8 cellular contexts compared by ENCODE assay signal in the genomic region with DNA sequence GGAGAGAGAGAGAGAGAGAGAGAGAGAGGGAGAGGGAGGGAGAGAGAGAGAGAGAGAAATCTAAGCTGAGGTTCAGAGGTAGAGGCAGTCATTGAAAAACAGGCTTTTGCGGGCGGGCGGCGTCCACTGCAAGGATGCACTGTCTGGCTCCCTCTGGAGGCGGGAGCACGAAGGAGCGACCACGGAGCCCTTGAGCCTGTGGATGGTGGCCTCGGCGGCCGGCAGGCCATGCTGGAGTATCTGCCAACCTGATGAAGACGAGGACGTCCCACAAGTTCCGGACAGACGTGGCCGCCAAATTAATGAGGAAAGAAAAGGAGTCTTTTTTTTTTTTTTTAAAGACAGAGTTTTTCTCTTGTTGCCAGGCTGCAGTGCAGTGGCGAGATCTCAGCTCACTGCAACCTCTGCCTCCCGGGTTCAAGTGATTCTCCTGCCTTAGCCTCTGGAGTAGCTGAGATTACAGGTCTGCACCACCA. TPM values are rescaled to one million over a fixed set of nuclear protein-coding genes. Genes with fewer than 3 reads are reported as not detected.
DNase-seq lines count a peak whose midpoint lies in the region; ATAC-seq lines count a peak whose summit lies in the region.

No MANE protein-coding gene starts in this region.

- peaks cover 3% of the 10 kb centered on the region for H3K9me3 Mint-ChIP-seq in activated CD8-positive, alpha-beta T cell treated with anti-CD3 and anti-CD28 coated beads, Interleukin-2, amount 10 ng/mL, durations not matched to agents 7 days and 5 days (ENCODE audit: insufficient read depth)
- no peaks in the 10 kb centered on the region for H3K9me3 Mint-ChIP-seq in memory B cell

- peak; percentile 6 for DNase-seq in NK-92 treated with Interleukin-12 subunit alpha and Interleukin-12 subunit beta, amount 100 ng/mL, for 24 hours (lab: John Stamatoyannopoulos, UW)
- DNase-seq in NK-92 (lab: John Stamatoyannopoulos, UW; ENCODE audit: unreplicated experiment) (no peak), NCI-H82 treated with DMSO at 0.1 percent for 48 hours (lab: John Stamatoyannopoulos, UW; ENCODE audit: unreplicated experiment) (peak; percentile 42), memory B cell (ENCODE audit: low spot score in 2 of 2) (peak; percentile 49 to 56)
- DNase-seq in activated CD8-positive, alpha-beta T cell treated with anti-CD3 and anti-CD28 coated beads, Interleukin-2, amount 10 ng/mL, durations not matched to agents 7 days and 5 days, result peak; percentile 87
- peak; percentile 57 for DNase-seq in effector CD4-positive, alpha-beta T cell
- DNase-seq in stimulated activated CD8-positive, alpha-beta memory T cell treated with anti-CD3 and anti-CD28 coated beads, Interleukin-12 subunit alpha, Interleukin-12 subunit beta, amount 100 ng/mL, for 24 hours (ENCODE audit: extremely low read depth), result peak; percentile 23

- POLR2A ChIA-PET in activated CD8-positive, alpha-beta T cell treated with anti-CD3 and anti-CD28 coated beads, Interleukin-2, amount 10 ng/mL, durations not matched to agents 7 days and 5 days (lab: Charles Lee), result interaction anchor here (0.9 kb wide), 1 partner anchor 145 kb away, joined by 3 read pairs; a partner anchor contains a TSS

- ATAC-seq in HG03354 (IDR thresholded peaks at IDR 0.05; ENCODE audit: poor library complexity, severe bottlenecking, unreplicated experiment) (peak; percentile 67), memory B cell (ENCODE audit: low read depth) (peak; percentile 64)
- ATAC-seq in activated CD8-positive, alpha-beta T cell treated with anti-CD3 and anti-CD28 coated beads, Interleukin-2, amount 10 ng/mL, durations not matched to agents 7 days and 5 days, result peak; percentile 70

- H3K36me3 Mint-ChIP-seq in activated CD8-positive, alpha-beta T cell treated with anti-CD3 and anti-CD28 coated beads, Interleukin-2, amount 10 ng/mL, durations not matched to agents 7 days and 5 days (ENCODE audit: low read depth), result peaks cover 9% of the 10 kb centered on the region
- H3K36me3 Mint-ChIP-seq in memory B cell, result peaks cover 2% of the 10 kb centered on the region

- no peaks in the 10 kb centered on the region for H3K27me3 Mint-ChIP-seq in activated CD8-positive, alpha-beta T cell treated with anti-CD3 and anti-CD28 coated beads, Interleukin-2, amount 10 ng/mL, durations not matched to agents 7 days and 5 days (ENCODE audit: low read depth)
- H3K27me3 Mint-ChIP-seq in memory B cell, result no peaks in the 10 kb centered on the region

- no peak overlapping the region for H3K4me3 Mint-ChIP-seq in activated CD8-positive, alpha-beta T cell treated with anti-CD3 and anti-CD28 coated beads, Interleukin-2, amount 10 ng/mL, durations not matched to agents 7 days and 5 days
- H3K4me3 Mint-ChIP-seq in memory B cell, result peak overlapping the region; percentile 25

- H3K27ac Mint-ChIP-seq in activated CD8-positive, alpha-beta T cell treated with anti-CD3 and anti-CD28 coated beads, Interleukin-2, amount 10 ng/mL, durations not matched to agents 7 days and 5 days, result no peak overlapping the region
- no peak overlapping the region for H3K27ac Mint-ChIP-seq in memory B cell

- CTCF ChIA-PET in activated CD8-positive, alpha-beta T cell treated with anti-CD3 and anti-CD28 coated beads, Interleukin-2, amount 10 ng/mL, durations not matched to agents 7 days and 5 days (lab: Charles Lee), result interaction anchor here (0.6 to 4.2 kb wide), 16 partner anchors 8 to 292 kb away, joined by 3 to 36 read pairs (median 4); a partner anchor contains a TSS

- peaks cover 21% of the 10 kb centered on the region for H3K4me1 Mint-ChIP-seq in activated CD8-positive, alpha-beta T cell treated with anti-CD3 and anti-CD28 coated beads, Interleukin-2, amount 10 ng/mL, durations not matched to agents 7 days and 5 days (ENCODE audit: low read depth)
- peaks cover 10% of the 10 kb centered on the region for H3K4me1 Mint-ChIP-seq in memory B cell

RNA-seq across cellular contexts. Expression of a gene that starts 2.2 kb away (rescaled TPM):
- 1 to 10 TPM; 8.4 to 9.5 TPM for total RNA-seq in activated CD8-positive, alpha-beta T cell treated with anti-CD3 and anti-CD28 coated beads, Interleukin-2, amount 10 ng/mL, durations not matched to agents 7 days and 5 days

RNA-seq across cellular contexts. Expression of a gene that starts 34.5 kb away (rescaled TPM):
- total RNA-seq in activated CD8-positive, alpha-beta T cell treated with anti-CD3 and anti-CD28 coated beads, Interleukin-2, amount 10 ng/mL, durations not matched to agents 7 days and 5 days, result 10 to 100 TPM; 36.8 to 39.7 TPM

RNA-seq across cellular contexts. Expression of a gene that starts 34.5 kb away (rescaled TPM):
- 10 to 100 TPM; 52.0 to 52.8 TPM for total RNA-seq in activated CD8-positive, alpha-beta T cell treated with anti-CD3 and anti-CD28 coated beads, Interleukin-2, amount 10 ng/mL, durations not matched to agents 7 days and 5 days

RNA-seq across cellular contexts. Expression of a gene that starts 34.8 kb away (rescaled TPM):
- 10 to 100 TPM; 22.6 TPM for total RNA-seq in activated CD8-positive, alpha-beta T cell treated with anti-CD3 and anti-CD28 coated beads, Interleukin-2, amount 10 ng/mL, durations not matched to agents 7 days and 5 days
